8 cellular contexts compared by ENCODE assay signal in the genomic region with DNA sequence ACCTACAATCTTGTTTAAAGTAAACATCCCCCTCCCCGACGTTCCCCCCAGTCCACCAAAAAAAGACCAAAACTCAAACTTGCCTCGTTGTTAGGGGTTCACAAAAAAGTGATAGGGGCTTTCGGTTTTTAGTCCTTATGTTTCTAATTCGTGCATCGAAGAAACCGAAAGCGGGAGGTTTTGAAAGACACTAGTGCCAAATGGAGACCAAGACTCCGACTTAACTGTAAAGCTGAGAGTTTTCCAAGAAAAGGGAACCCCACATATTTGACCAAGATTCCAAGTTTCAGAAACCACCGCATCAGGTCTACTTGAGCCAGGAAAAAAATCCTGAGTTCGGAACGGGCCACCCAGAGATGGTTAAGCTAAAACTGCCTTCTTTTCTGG. TPM values are rescaled to one million over a fixed set of nuclear protein-coding genes. Genes with fewer than 3 reads are reported as not detected.
DNase-seq lines count a peak whose midpoint lies in the region; ATAC-seq, FAIRE-seq and TF ChIP-seq lines count a peak whose summit lies in the region.

No MANE protein-coding gene starts in this region.

- peaks cover 2% of the 10 kb centered on the region for H3K4me1 ChIP-seq in fibroblast of lung (ENCODE audit: control insufficient read depth, extremely low read depth, insufficient read depth, low read length)

- H3K9me3 ChIP-seq in SK-N-MC (ENCODE audit: low read depth, low read length) (no peaks in the 10 kb centered on the region), fibroblast of lung (ENCODE audit: control insufficient read depth, insufficient read depth, low read depth, low read length) (no peaks in the 10 kb centered on the region)

- no peak for TF ChIP-seq CTCF in fibroblast of lung (conservative IDR thresholded peaks at IDR 0.05 in 1 of 2, IDR thresholded peaks at IDR 0.05 in 1 of 2; ENCODE audit: low read depth in 1 of 2, low read length in 2 of 2)

- H3K36me3 ChIP-seq in SK-N-MC (ENCODE audit: insufficient read depth, low read length) (peaks cover 34% of the 10 kb centered on the region), fibroblast of lung (ENCODE audit: control insufficient read depth, insufficient read depth, low read length) (peaks cover 7% of the 10 kb centered on the region)

- intact Hi-C loops in sciatic nerve (cut with DNase I): no loop called here

- DNase-seq in GM19239 (ENCODE audit: insufficient read length, low spot score): no peak
- DNase-seq in SK-N-MC (ENCODE audit: low read depth, low spot score): no peak
- DNase-seq in fibroblast of lung (ENCODE audit: low read depth in 2 of 2): peak in 1 of 2 donors; percentile 16
- no peak for DNase-seq in skeletal muscle cell (ENCODE audit: low read depth)
- DNase-seq in COLO668 (lab: John Stamatoyannopoulos, UW; ENCODE audit: unreplicated experiment): no peak
- no peak for DNase-seq in sciatic nerve (ENCODE audit: low spot score)
- DNase-seq in inferior parietal cortex (ENCODE audit: extremely low spot score): no peak
- no peak for DNase-seq in NCI-H187 (lab: John Stamatoyannopoulos, UW)

- peak overlapping the region; percentile 94 for H3K9ac ChIP-seq in SK-N-MC (ENCODE audit: insufficient read length)
- peak overlapping the region; percentile 87 for H3K9ac ChIP-seq in fibroblast of lung (ENCODE audit: insufficient read depth, low read length)

- H3K4me3 ChIP-seq in SK-N-MC (peak overlapping the region; percentile 94), fibroblast of lung (replicated peaks in 1 of 4; ENCODE audit: control extremely low read depth in 1 of 4, insufficient read depth in 1 of 4, low read depth in 3 of 4, low read length in 4 of 4) (peak overlapping the region; percentile 51 to 97 (median 88)), skeletal muscle cell (ENCODE audit: low read depth, low read length) (peak overlapping the region; percentile 99)

- H3K27ac ChIP-seq in SK-N-MC: peak overlapping the region; percentile 48; the same call in 1 of the 2 replicates
- peak overlapping the region; percentile 96 for H3K27ac ChIP-seq in fibroblast of lung (ENCODE audit: insufficient read depth, low read length)

- no peak for ATAC-seq in sciatic nerve

- H2AFZ ChIP-seq in fibroblast of lung (ENCODE audit: low read length): peak overlapping the region; percentile 97

- FAIRE-seq in GM19239 (lab: Jason Lieb, UNC): peak; percentile 62

- peaks cover 63% of the 10 kb centered on the region for H3K79me2 ChIP-seq in fibroblast of lung (ENCODE audit: control insufficient read depth, insufficient read depth, low read length)

- no peaks in the 10 kb centered on the region for H3K27me3 ChIP-seq in fibroblast of lung (ENCODE audit: control insufficient read depth, insufficient read depth, low read length)

- H4K20me1 ChIP-seq in fibroblast of lung (ENCODE audit: control insufficient read depth, extremely low read depth, insufficient read depth, low read length): no peaks in the 10 kb centered on the region

- peak overlapping the region; percentile 86 for H3K4me2 ChIP-seq in fibroblast of lung (ENCODE audit: extremely low read depth, insufficient read depth, low read length)

RNA-seq across cellular contexts. Expression of a gene that starts 0.5 kb away (rescaled TPM):
- total RNA-seq in fibroblast of lung (27.2 and 33.6 TPM in 2 replicates), sciatic nerve (48.4 TPM)
- 161 and 181 TPM in 2 replicates for polyA plus RNA-seq in fibroblast of lung
- polyA plus RNA-seq in fibroblast of lung (2012): 129 and 158 TPM in 2 replicates
- polyA minus RNA-seq in fibroblast of lung (ENCODE audit: low replicate concordance): 2.3 TPM in 1 of 2 replicates, not detected in the other

RNA-seq across cellular contexts. Expression of a gene that starts 0.7 kb away (rescaled TPM):
- total RNA-seq in fibroblast of lung (55.5 and 63.7 TPM in 2 replicates), sciatic nerve (45.3 TPM)
- 54.4 and 58.0 TPM in 2 replicates for polyA plus RNA-seq in fibroblast of lung
- 42.0 and 49.1 TPM in 2 replicates for polyA plus RNA-seq in fibroblast of lung (2012)
- 1.2 and 3.0 TPM in 2 replicates for polyA minus RNA-seq in fibroblast of lung (ENCODE audit: low replicate concordance)

RNA-seq across cellular contexts. Expression of a gene that starts 19.6 kb away (rescaled TPM):
- total RNA-seq in fibroblast of lung (5.9 and 8.8 TPM in 2 replicates), sciatic nerve (10.1 TPM)
- polyA plus RNA-seq in fibroblast of lung: 5.9 and 8.5 TPM in 2 replicates
- 5.7 and 6.1 TPM in 2 replicates for polyA plus RNA-seq in fibroblast of lung (2012)
- 0.85 and 1.1 TPM in 2 replicates for polyA minus RNA-seq in fibroblast of lung (ENCODE audit: low replicate concordance)
